ENCODE assay signal across 11 cellular contexts in genomic region chr12:26629864-26630263, GRCh38.
A peak's percentile ranks its signal among the peaks of the same experiment; 100 is the strongest.
DNase-seq lines count a peak whose midpoint lies in the region; ATAC-seq, FAIRE-seq and TF ChIP-seq lines count a peak whose summit lies in the region.
"Had no signal": no experiment of that assay in that cellular context is flagged by ENCODE, and none has a peak within 500 bp of the region (broad histone marks: within the 10 kb centered on the region; RNA-seq: fewer than 3 reads in every experiment).

No MANE protein-coding gene starts in this region.

- H3K4me3 ChIP-seq in cardiac muscle cell: no peak overlapping the region
- H3K4me3 ChIP-seq in heart left ventricle: no peak overlapping the region
- H3K4me3 ChIP-seq in GM12878: no peak overlapping the region
- H3K4me3 ChIP-seq in transverse colon: no peak overlapping the region

- no peak overlapping the region for H3K4me2 ChIP-seq in GM12878 (ENCODE audit: control insufficient read depth, insufficient read depth)

- H3K27ac ChIP-seq in cardiac muscle cell (no peak overlapping the region), heart left ventricle (no peak overlapping the region), GM12878 (ENCODE audit: control insufficient read depth, insufficient read depth) (no peak overlapping the region), transverse colon (peak overlapping the region in 2 of 4 donors; percentile 38 to 52)

- H3K4me1 ChIP-seq in cardiac muscle cell (ENCODE audit: low read depth) (no peaks in the 10 kb centered on the region), heart left ventricle (peaks cover 0 to 12% (median 0%) of the 10 kb centered on the region in 12 donors), GM12878 (ENCODE audit: control insufficient read depth, insufficient read depth, low read length) (no peaks in the 10 kb centered on the region), transverse colon (peaks cover 0 to 4% (median 0%) of the 10 kb centered on the region in 4 donors)

- CTCF ChIA-PET in GM12878 (lab: Yijun Ruan, JAX): interaction anchor here (0.7 to 2.0 kb wide), 4 partner anchors 16 to 511 kb away, joined by 3 to 7 read pairs (median 3); no protein-coding TSS in a partner anchor

- TF ChIP-seq CTCF in cardiac muscle cell (IDR thresholded peaks at IDR 0.05; ENCODE audit: low read depth, low read length): peak; percentile 44
- TF ChIP-seq CTCF in heart left ventricle (IDR thresholded peaks at IDR 0.05): peak in 5 of 12 donors; percentile 14 to 28 (median 23)
- peak in 1 of 3 experiments; percentile 34; a peak in 2 of 6 replicates for TF ChIP-seq CTCF in GM12878 (IDR thresholded peaks at IDR 0.05 in 2 of 3, conservative IDR thresholded peaks at IDR 0.05 in 1 of 3; ENCODE audit: control insufficient read depth in 2 of 3, extremely low read depth in 1 of 3, insufficient read depth in 1 of 3, low read depth in 3 of 3, low read length in 3 of 3)
- TF ChIP-seq CTCF in transverse colon (IDR thresholded peaks at IDR 0.05): peak in 4 of 5 experiments; percentile 14 to 36 (median 24)

- no peaks in the 10 kb centered on the region for H3K36me3 ChIP-seq in cardiac muscle cell
- H3K36me3 ChIP-seq in heart left ventricle: peaks cover 0 to 52% (median 20%) of the 10 kb centered on the region in 9 donors
- H3K36me3 ChIP-seq in GM12878 (ENCODE audit: control insufficient read depth in 2 of 2, insufficient read depth in 2 of 2, low read length in 1 of 2): peaks cover 0 to 5% of the 10 kb centered on the region in 2 experiments; a peak in 3 of 4 replicates
- H3K36me3 ChIP-seq in transverse colon: peaks cover 0 to 14% (median 2%) of the 10 kb centered on the region in 4 donors

- SMC1A ChIA-PET in GM12878 (lab: Charles Lee; ENCODE audit: uncharacterized antibody, unreplicated experiment): interaction anchor here (0.6 kb wide), 1 partner anchor 11 kb away, joined by 3 read pairs; no protein-coding TSS in a partner anchor

- in situ Hi-C loops in GM12878 (cut with MboI): loop anchor here (25.0 kb wide), 1 partner anchor 518 kb away; no protein-coding TSS in a partner anchor
- in situ Hi-C loops in transverse colon (cut with MboI; ENCODE audit: low pct_ligation_motif_present in 1 of 4, low pct_unique_long_range_greater_than_20kb in 1 of 4, low sequenced_read_pairs in 3 of 4): loop anchor here in 2 of 4 donors (25.0 kb wide), 3 partner anchors 518 to 1193 kb away; no protein-coding TSS in a partner anchor

- H3K27me3 ChIP-seq in cardiac muscle cell (no peaks in the 10 kb centered on the region), heart left ventricle (no peaks in the 10 kb centered on the region), GM12878 (replicated peaks in 1 of 2; ENCODE audit: control insufficient read depth in 2 of 2, insufficient read depth in 2 of 2, low read length in 1 of 2) (no peaks in the 10 kb centered on the region), transverse colon (no peaks in the 10 kb centered on the region)

- H3K9me3 ChIP-seq in cardiac muscle cell (ENCODE audit: low read depth) (no peaks in the 10 kb centered on the region), heart left ventricle (no peaks in the 10 kb centered on the region), GM12878 (replicated peaks; ENCODE audit: control insufficient read depth, insufficient read depth, low read length) (no peaks in the 10 kb centered on the region), transverse colon (no peaks in the 10 kb centered on the region)

- RAD21 ChIA-PET in GM12878 (lab: Charles Lee; ENCODE audit: unreplicated experiment): interaction anchor here (1.3 kb wide), 1 partner anchor 255 kb away, joined by 3 read pairs; no protein-coding TSS in a partner anchor

- H3K79me2 ChIP-seq in GM12878 (ENCODE audit: control insufficient read depth, insufficient read depth, low read length): no peaks in the 10 kb centered on the region

- TF ChIP-seq RAD21 in GM12878 (IDR thresholded peaks at IDR 0.05; ENCODE audit: insufficient read depth, low read depth, low read length): 0 out of 2 replicates have a peak, but pooled peaks have one; percentile 15

- no peak for ATAC-seq in heart left ventricle
- no peak for ATAC-seq in GM12878
- ATAC-seq in left lobe of liver: peak; percentile 28

- no peak for FAIRE-seq in GM12878 (lab: Jason Lieb, UNC)
- FAIRE-seq in frontal cortex (lab: Jason Lieb, UNC): no peak

- BruUV-seq in GM12878 (replicated peaks; lab: Mats Ljungman, UMichigan): no TSS peak

- DNase-seq in cardiac muscle cell (ENCODE audit: low read depth in 1 of 2, low spot score in 1 of 2) (peak in 1 of 2 donors; percentile 38), heart left ventricle (no peak), GM12878 (ENCODE audit: low read depth, low spot score) (no peak), left lobe of liver (ENCODE audit: low spot score) (no peak), transverse colon (no peak), amniotic stem cell (lab: John Stamatoyannopoulos, UW) (no peak), frontal cortex (ENCODE audit: low spot score in 2 of 2) (no peak)
- DNase-seq in central memory CD4-positive, alpha-beta T cell: no peak
- DNase-seq: activated naive CD4-positive, alpha-beta T cell treated with anti-CD3 and anti-CD28 coated beads, Interleukin-2, amount 50 U/mL, for 16 hours; NCI-H1694; stimulated activated CD4-positive, alpha-beta T cell treated with anti-CD3 and anti-CD28 coated beads, Interleukin-15, amount 100 ng/mL, for 24 hours had no signal

- 52 to 71% (median 55%) methylated on average over 1 of the region's 1 CpG for WGBS in heart left ventricle, 4 donors
- WGBS in GM12878 (ENCODE audit: insufficient coverage, insufficient replicate concordance, low lambda C conversion rate, missing lambda C conversion rate): 61% methylated on average over 1 of the region's 1 CpG
- WGBS in transverse colon (ENCODE audit: low coverage in 1 of 2), 2 donors: 40 to 48% methylated on average over 1 of the region's 1 CpG

- no peaks in the 10 kb centered on the region for H4K20me1 ChIP-seq in GM12878 (ENCODE audit: control insufficient read depth, insufficient read depth)

- no peak overlapping the region for H3K9ac ChIP-seq in GM12878 (ENCODE audit: control insufficient read depth, insufficient read depth, low read length)

- no peak overlapping the region for H2AFZ ChIP-seq in GM12878 (ENCODE audit: control insufficient read depth, low read depth, low read length)

- POLR2A ChIA-PET in GM12878 (lab: Charles Lee): no interaction called here

- no peak for TF ChIP-seq EP300 in GM12878 (IDR thresholded peaks at IDR 0.05; ENCODE audit: borderline replicate concordance in 1 of 2, control insufficient read depth in 1 of 2, low read depth in 2 of 2, low read length in 2 of 2)
- TF ChIP-seq EP300 in transverse colon (IDR thresholded peaks at IDR 0.05; ENCODE audit: low read depth): no peak

- intact Hi-C loops in heart left ventricle (cut with DNase I): no loop called here
- intact Hi-C loops in GM12878 (cut with micrococcal nuclease; ENCODE audit: unreplicated experiment): no loop called here
- intact Hi-C loops in transverse colon (cut with DNase I; ENCODE audit: low total_unique reads): no loop called here

- TF ChIP-seq POLR2A in heart left ventricle (IDR thresholded peaks at IDR 0.05) (no peak), GM12878 (IDR thresholded peaks at IDR 0.05; ENCODE audit: low read depth, low read length) (no peak), transverse colon (IDR thresholded peaks at IDR 0.05) (no peak)

TF ChIP-seq in GM12878, 131 proteins besides CTCF, POLR2A, EP300 and RAD21 (continues in another document):
- TF ChIP-seq PKNOX1 (IDR thresholded peaks at IDR 0.05) (no peak), CEBPB (IDR thresholded peaks at IDR 0.05; ENCODE audit: borderline replicate concordance in 1 of 2, low read depth in 2 of 2, low read length in 2 of 2) (no peak), ETV6 (conservative IDR thresholded peaks at IDR 0.05 in 1 of 2, IDR thresholded peaks at IDR 0.05 in 1 of 2; ENCODE audit: borderline replicate concordance in 1 of 2, low read depth in 1 of 2) (no peak), ZBTB11 (CRISPR knock-in tag; IDR thresholded peaks at IDR 0.05) (no peak), ZBED1 (IDR thresholded peaks at IDR 0.05; ENCODE audit: borderline replicate concordance) (no peak)
